31 cellular contexts compared by ENCODE assay signal in genomic region chr16:10605636-10606035, GRCh38. TPM values are rescaled to one million over a fixed set of nuclear protein-coding genes. Genes with fewer than 3 reads are reported as not detected.
DNase-seq lines count a peak whose midpoint lies in the region; ATAC-seq, FAIRE-seq and TF ChIP-seq lines count a peak whose summit lies in the region.
"Had no signal": no experiment of that assay in that cellular context is flagged by ENCODE, and none has a peak within 500 bp of the region (broad histone marks: within the 10 kb centered on the region; RNA-seq: fewer than 3 reads in every experiment).

No MANE protein-coding gene starts in this region.

- H4K20me1 ChIP-seq in HepG2 (ENCODE audit: insufficient read depth, low read length), result no peaks in the 10 kb centered on the region
- H4K20me1 ChIP-seq: BLaER1; BLaER1 treated with 17β-estradiol and CSF1 and Interleukin-3, amounts not matched to agents 10 nM and 100 nM had no signal

- no peak overlapping the region for H3K4me2 ChIP-seq in HepG2 (ENCODE audit: low read depth, low read length)
- H3K4me2 ChIP-seq: A549; BLaER1; BLaER1 treated with 17β-estradiol and CSF1 and Interleukin-3, amounts not matched to agents 10 nM and 100 nM had no signal

- H3K79me2 ChIP-seq in HepG2 (ENCODE audit: insufficient read depth, low read length), result no peaks in the 10 kb centered on the region

- no TSS peak for BruUV-seq in HepG2 (replicated peaks; lab: Mats Ljungman, UMichigan)

- H3K9ac ChIP-seq in HepG2 (ENCODE audit: insufficient read depth, low read depth, low read length), result no peak overlapping the region
- H3K9ac ChIP-seq: BLaER1; BLaER1 treated with 17β-estradiol and CSF1 and Interleukin-3, amounts not matched to agents 10 nM and 100 nM had no signal

- H3K4me1 ChIP-seq in HepG2 (ENCODE audit: insufficient read depth, low read length) (peaks cover 47% of the 10 kb centered on the region), right lobe of liver (peaks cover 0 to 1% (median 0%) of the 10 kb centered on the region in 4 donors)
- H3K4me1 ChIP-seq: BE2C had no signal

- TF ChIP-seq POLR2A in HepG2 (IDR thresholded peaks at IDR 0.05; ENCODE audit: insufficient read depth in 1 of 2, low read depth in 2 of 2, low read length in 2 of 2) (no peak), right lobe of liver (IDR thresholded peaks at IDR 0.05) (no peak)

- TF ChIP-seq CTCF in HepG2 (CRISPR knock-in tag; IDR thresholded peaks at IDR 0.05) (no peak), right lobe of liver (IDR thresholded peaks at IDR 0.05) (no peak)

- TF ChIP-seq EP300 in HepG2 (IDR thresholded peaks at IDR 0.05; ENCODE audit: low read depth in 2 of 2, low read length in 2 of 2) (no peak), HepG2 (CRISPR knock-in tag; IDR thresholded peaks at IDR 0.05; ENCODE audit: borderline replicate concordance) (no peak)

- in situ Hi-C loops in HepG2 (cut with HindIII; ENCODE audit: extremely low pct_ligation_motif_present, low pct_unique_long_range_greater_than_20kb), result no loop called here

- CTCF ChIA-PET in HepG2 (lab: Yijun Ruan, JAX; ENCODE audit: low intra/inter-chr PET ratio, low total read pairs), result no interaction called here

- no peaks in the 10 kb centered on the region for H3K36me3 ChIP-seq in HepG2 (replicated peaks in 1 of 2; ENCODE audit: control insufficient read depth in 1 of 2, insufficient read depth in 2 of 2, low read length in 2 of 2)
- H3K36me3 ChIP-seq in right lobe of liver, result no peaks in the 10 kb centered on the region
- H3K36me3 ChIP-seq: BE2C; BLaER1; BLaER1 treated with 17β-estradiol and CSF1 and Interleukin-3, amounts not matched to agents 10 nM and 100 nM had no signal

- no peak for TF ChIP-seq RAD21 in HepG2 (CRISPR knock-in tag; IDR thresholded peaks at IDR 0.05)

- FAIRE-seq in HepG2 (lab: Jason Lieb, UNC), result no peak
- FAIRE-seq: A204.1, A549, D721Med had no signal

- DNase-seq in HepG2 (ENCODE audit: low spot score) (no peak), right lobe of liver (no peak)
- DNase-seq: 8988T; ACHN; AML-193; BE2C; C1 segment of cervical spinal cord; Caco-2; Calu3; CD4-positive, alpha-beta memory T cell; CD4-positive, alpha-beta T cell; CD4-positive, CD25-positive, alpha-beta regulatory T cell; CD8-positive, alpha-beta memory T cell; CD8-positive, alpha-beta T cell; COR-L47; DMS 273 treated with DMSO at 0.1 percent for 48 hours; DMS153; DMS53; DMS79; DMS79 treated with DMSO at 0.1 percent for 48 hours; DND-41; EL had no signal

- peaks cover 0 to 25% of the 10 kb centered on the region in 2 experiments; a peak in 3 of 5 replicates for H3K27me3 ChIP-seq in HepG2 (ENCODE audit: control insufficient read depth in 1 of 2, insufficient read depth in 2 of 2, low read length in 2 of 2)
- no peaks in the 10 kb centered on the region for H3K27me3 ChIP-seq in right lobe of liver
- H3K27me3 ChIP-seq: BE2C; BLaER1; BLaER1 treated with 17β-estradiol and CSF1 and Interleukin-3, amounts not matched to agents 10 nM and 100 nM had no signal

- POLR2A ChIA-PET in HepG2 (lab: Yijun Ruan, JAX), result interaction anchor here (1.6 kb wide), 1 partner anchor 25 kb away, joined by 5 read pairs; the partner anchor contains the start of gene EMP2

- no peak overlapping the region for H2AFZ ChIP-seq in HepG2 (ENCODE audit: low read length)

- intact Hi-C loops in HepG2 (cut with micrococcal nuclease; ENCODE audit: unreplicated experiment) (no loop called here), right lobe of liver (cut with DNase I) (no loop called here)

- H3K4me3 ChIP-seq in HepG2 (replicated peaks in 1 of 3; ENCODE audit: insufficient read depth in 1 of 3, low read depth in 2 of 3, low read length in 3 of 3), result no peak overlapping the region
- no peak overlapping the region for H3K4me3 ChIP-seq in right lobe of liver
- H3K4me3 ChIP-seq: A549; BLaER1; BLaER1 treated with 17β-estradiol and CSF1 and Interleukin-3, amounts not matched to agents 10 nM and 100 nM had no signal

- H3K27ac ChIP-seq in HepG2 (ENCODE audit: extremely low read length, insufficient read depth, low read length) (no peak overlapping the region), right lobe of liver (no peak overlapping the region)
- H3K27ac ChIP-seq: 22Rv1; A549; BLaER1; BLaER1 treated with 17β-estradiol and CSF1 and Interleukin-3, amounts not matched to agents 10 nM and 100 nM; C4-2B had no signal

- 46% methylated on average over 3 of the region's 3 CpGs for WGBS in HepG2 (ENCODE audit: low lambda C conversion rate)
- 81% methylated on average over 3 of the region's 3 CpGs for WGBS in right lobe of liver (ENCODE audit: insufficient coverage, low coverage, low lambda C conversion rate, missing lambda C conversion rate)

- no peak for ATAC-seq in HepG2
- ATAC-seq in right lobe of liver, result no peak
- ATAC-seq: A549; CD8-positive, alpha-beta T cell had no signal

- H3K9me3 ChIP-seq in HepG2 (ENCODE audit: low read length), result no peaks in the 10 kb centered on the region
- H3K9me3 ChIP-seq in right lobe of liver, result no peaks in the 10 kb centered on the region
- H3K9me3 ChIP-seq: A549; BE2C; BLaER1; BLaER1 treated with 17β-estradiol and CSF1 and Interleukin-3, amounts not matched to agents 10 nM and 100 nM; Caco-2 had no signal

TF ChIP-seq in HepG2, 621 proteins besides CTCF, POLR2A, EP300 and RAD21:
- no peak for TF ChIP-seq ZNF451 (CRISPR knock-in tag; IDR thresholded peaks at IDR 0.05)
- TF ChIP-seq FOXO4 (CRISPR knock-in tag; conservative IDR thresholded peaks at IDR 0.05), result 0 out of 2 replicates have a peak, but pooled peaks have one; percentile 78
- peak; percentile 72; the same call in 1 of the 2 replicates for TF ChIP-seq ZNF460 (CRISPR knock-in tag; IDR thresholded peaks at IDR 0.05; ENCODE audit: borderline replicate concordance)

RNA-seq across cellular contexts. Expression of gene EMP2, which starts 25.2 kb away (rescaled TPM):
- total RNA-seq in HepG2 (2016; rRNA removed; fragmentation: Illumina TruSeq; extraction: Trizol), result 13.4 and 24.6 TPM in 2 replicates
- 9.2 and 9.9 TPM in 2 replicates for total RNA-seq in HepG2 (2016; cell fraction: cytosol; rRNA removed; fragmentation: Illumina TruSeq; extraction: Trizol; ENCODE audit: low read depth)
- 11.7 and 21.4 TPM in 2 replicates for total RNA-seq in HepG2 (2016; cell fraction: insoluble cytoplasmic fraction; rRNA removed; fragmentation: Illumina TruSeq; extraction: Trizol)
- 11.9 and 13.5 TPM in 2 replicates for total RNA-seq in HepG2 (2016; cell fraction: membrane; rRNA removed; fragmentation: Illumina TruSeq; extraction: Trizol)
- total RNA-seq in HepG2 (2016; cell fraction: nucleus; rRNA removed; fragmentation: Illumina TruSeq; extraction: Trizol), result 17.1 and 22.3 TPM in 2 replicates
- 84.4 and 91.2 TPM in 2 replicates for polyA plus RNA-seq in HepG2 (2011; rRNA removed)
- polyA plus RNA-seq in HepG2 (2011; cell fraction: cytosol; rRNA removed), result 59.1 and 63.8 TPM in 2 replicates
- 25.3 and 26.7 TPM in 2 replicates for polyA plus RNA-seq in HepG2 (2011; cell fraction: nucleus; rRNA removed)
- polyA plus RNA-seq in HepG2 (2012), result 79.6 and 88.1 TPM in 2 replicates
- 25.1 and 29.9 TPM in 2 replicates for polyA plus RNA-seq in HepG2 (2016; cell fraction: cytosol; fragmentation: Illumina TruSeq; extraction: Trizol; ENCODE audit: low read depth)
- polyA plus RNA-seq in HepG2 (2016; cell fraction: insoluble cytoplasmic fraction; fragmentation: Illumina TruSeq; extraction: Trizol; ENCODE audit: low read depth), result 19.9 and 21.5 TPM in 2 replicates
- polyA plus RNA-seq in HepG2 (2016; cell fraction: membrane; fragmentation: Illumina TruSeq; extraction: Trizol; ENCODE audit: low read depth), result 20.0 and 21.7 TPM in 2 replicates
- polyA plus RNA-seq in HepG2 (2016; cell fraction: nucleus; fragmentation: Illumina TruSeq; extraction: Trizol; ENCODE audit: insufficient read depth, low read depth), result 44.6 and 45.3 TPM in 2 replicates
- polyA minus RNA-seq in HepG2 (2011; rRNA and poly(A)+ RNA removed; ENCODE audit: low replicate concordance), result 185 and 354 TPM in 2 replicates
- polyA minus RNA-seq in HepG2 (2011; cell fraction: cytosol; rRNA and poly(A)+ RNA removed), result 33.1 and 45.3 TPM in 2 replicates
- 34.7 and 36.2 TPM in 2 replicates for polyA minus RNA-seq in HepG2 (2011; cell fraction: nucleus; rRNA and poly(A)+ RNA removed)
- 10 to 100 TPM; 38.5 to 95.6 (median 58.4) TPM for total RNA-seq in right lobe of liver
- total RNA-seq: B cell; CD4-positive, alpha-beta memory T cell; CD4-positive, alpha-beta T cell; CD4-positive, CD25-positive, alpha-beta regulatory T cell; CD8-positive, alpha-beta memory T cell; CD8-positive, alpha-beta T cell had no signal
- polyA plus RNA-seq: CD14-positive monocyte; CD4-positive, alpha-beta memory T cell; CD4-positive, CD25-positive, alpha-beta regulatory T cell; CD8-positive, alpha-beta memory T cell had no signal
